ENCODE assay signal across 21 cellular contexts in genomic region chr6:54778731-54779130, GRCh38.
DNase-seq lines count a peak whose midpoint lies in the region; ATAC-seq and TF ChIP-seq lines count a peak whose summit lies in the region.
"Had no signal": no experiment of that assay in that cellular context is flagged by ENCODE, and none has a peak within 500 bp of the region (broad histone marks: within the 10 kb centered on the region; RNA-seq: fewer than 3 reads in every experiment).

No MANE protein-coding gene starts in this region.

- H3K23ac ChIP-seq in neuronal stem cell (ENCODE audit: low read depth, low read length, poor library complexity): no peak overlapping the region

- H3K4me2 ChIP-seq in neuronal stem cell (ENCODE audit: insufficient read depth, low read length, poor library complexity, severe bottlenecking) (no peak overlapping the region), PC-9 (no peak overlapping the region)
- H3K4me2 ChIP-seq: BLaER1 had no signal

- H2BK15ac ChIP-seq in neuronal stem cell (ENCODE audit: low read length): no peak overlapping the region

- H3K9me3 Mint-ChIP-seq in naive thymus-derived CD4-positive, alpha-beta T cell: peaks cover 0 to 14% (median 6%) of the 10 kb centered on the region in 11 donors
- H3K9me3 Mint-ChIP-seq: HFFc6 had no signal

- no peak overlapping the region for H3K18ac ChIP-seq in neuronal stem cell (ENCODE audit: low read length)

- no peak overlapping the region for H2BK12ac ChIP-seq in neuronal stem cell (ENCODE audit: low read length)

- H3F3A ChIP-seq in PC-9 (ENCODE audit: insufficient read depth, low read depth): no peaks in the 10 kb centered on the region

- no peak overlapping the region for H3K14ac ChIP-seq in neuronal stem cell (ENCODE audit: low read length)

- H4K20me1 ChIP-seq in PC-9 (ENCODE audit: insufficient read depth): no peaks in the 10 kb centered on the region
- H4K20me1 ChIP-seq: BLaER1 had no signal

- no peak overlapping the region for H2AK5ac ChIP-seq in neuronal stem cell (ENCODE audit: low read depth, low read length)

- no peaks in the 10 kb centered on the region for H3K9me3 ChIP-seq in neuronal stem cell (replicated peaks in 1 of 2; ENCODE audit: control insufficient read depth in 2 of 2, insufficient read depth in 1 of 2, low read depth in 1 of 2, low read length in 2 of 2)
- H3K9me3 ChIP-seq in naive thymus-derived CD4-positive, alpha-beta T cell (ENCODE audit: control insufficient read depth in 2 of 3, low read length in 3 of 3): no peaks in the 10 kb centered on the region
- H3K9me3 ChIP-seq in PC-9 (ENCODE audit: insufficient read depth, low read depth): no peaks in the 10 kb centered on the region
- H3K9me3 ChIP-seq: HAP-1 had no signal

- no peak overlapping the region for H3K4ac ChIP-seq in neuronal stem cell (ENCODE audit: low read length)

- H2BK120ac ChIP-seq in neuronal stem cell (ENCODE audit: low read depth, low read length): no peak overlapping the region

- H3K79me2 ChIP-seq in PC-9 (ENCODE audit: low read depth): no peaks in the 10 kb centered on the region

- CTCF ChIA-PET in naive thymus-derived CD4-positive, alpha-beta T cell (lab: Charles Lee): no interaction called here
- CTCF ChIA-PET in RWPE1 (lab: Yijun Ruan, JAX): no interaction called here
- CTCF ChIA-PET in PC-9 (lab: Charles Lee): no interaction called here

- H3K36me3 ChIP-seq in neuronal stem cell (replicated peaks in 1 of 2; ENCODE audit: control insufficient read depth in 2 of 2, insufficient read depth in 2 of 2, low read length in 2 of 2) (no peaks in the 10 kb centered on the region), PC-9 (ENCODE audit: low read depth) (no peaks in the 10 kb centered on the region)
- no peaks in the 10 kb centered on the region for H3K36me3 ChIP-seq in naive thymus-derived CD4-positive, alpha-beta T cell (ENCODE audit: control insufficient read depth in 2 of 3, insufficient read depth in 3 of 3, low read length in 3 of 3)
- H3K36me3 ChIP-seq: BLaER1, HAP-1 had no signal

- POLR2A ChIA-PET in naive thymus-derived CD4-positive, alpha-beta T cell (lab: Charles Lee): no interaction called here
- POLR2A ChIA-PET in RWPE1 (lab: Yijun Ruan, JAX; ENCODE audit: low non-redundant PET) (no interaction called here), PC-9 (lab: Charles Lee; ENCODE audit: unreplicated experiment) (no interaction called here)

- no peaks in the 10 kb centered on the region for H3K4me1 Mint-ChIP-seq in naive thymus-derived CD4-positive, alpha-beta T cell
- H3K4me1 Mint-ChIP-seq: B cell; CD4-positive, CD25-positive, alpha-beta regulatory T cell; CD8-positive, alpha-beta memory T cell had no signal

- no TSS peak for BruUV-seq in PC-9 (replicated peaks; lab: Mats Ljungman, UMichigan)

- no peak overlapping the region for H4K8ac ChIP-seq in neuronal stem cell (ENCODE audit: low read depth, low read length)

- H2BK5ac ChIP-seq in neuronal stem cell (ENCODE audit: low read length): no peak overlapping the region

- H2AFZ ChIP-seq in neuronal stem cell (ENCODE audit: low read length) (no peak overlapping the region), PC-9 (no peak overlapping the region)

- no peaks in the 10 kb centered on the region for H3K27me3 Mint-ChIP-seq in naive thymus-derived CD4-positive, alpha-beta T cell
- H3K27me3 Mint-ChIP-seq: B cell; CD4-positive, CD25-positive, alpha-beta regulatory T cell had no signal

- no peak overlapping the region for H3K27ac Mint-ChIP-seq in naive thymus-derived CD4-positive, alpha-beta T cell
- H3K27ac Mint-ChIP-seq: B cell; CD4-positive, CD25-positive, alpha-beta regulatory T cell; CD8-positive, alpha-beta memory T cell; HFFc6 had no signal

- H3K9ac ChIP-seq in neuronal stem cell (ENCODE audit: low read depth, low read length, poor library complexity): no peak overlapping the region
- H3K9ac ChIP-seq: BLaER1 had no signal

- H3K27me3 ChIP-seq in neuronal stem cell (ENCODE audit: control insufficient read depth in 3 of 3, insufficient read depth in 3 of 3, low read depth in 1 of 3, low read length in 3 of 3) (no peaks in the 10 kb centered on the region), PC-9 (ENCODE audit: insufficient read depth, low read depth) (no peaks in the 10 kb centered on the region)
- no peaks in the 10 kb centered on the region for H3K27me3 ChIP-seq in naive thymus-derived CD4-positive, alpha-beta T cell (ENCODE audit: control insufficient read depth in 2 of 2, insufficient read depth in 2 of 2, low read length in 2 of 2)
- H3K27me3 ChIP-seq: BLaER1 had no signal

- H3K4me3 ChIP-seq in neuronal stem cell (ENCODE audit: low read length in 2 of 2) (no peak overlapping the region), PC-9 (no peak overlapping the region)
- H3K4me3 ChIP-seq in naive thymus-derived CD4-positive, alpha-beta T cell (ENCODE audit: low read length): no peak overlapping the region
- H3K4me3 ChIP-seq: BLaER1, GM12878, HAP-1 had no signal

- DNase-seq in globus pallidus (ENCODE audit: low spot score) (peak; percentile 51), medulla oblongata (ENCODE audit: extremely low spot score) (peak; percentile 51), neuronal stem cell (ENCODE audit: low spot score) (peak; percentile 17), superior temporal gyrus (ENCODE audit: extremely low spot score) (peak; percentile 62), RWPE1 (ENCODE audit: low spot score) (no peak), PC-9 (no peak)
- DNase-seq in naive thymus-derived CD4-positive, alpha-beta T cell: no peak
- DNase-seq: CD4-positive, CD25-positive, alpha-beta regulatory T cell; CD8-positive, alpha-beta memory T cell; DMS 273 treated with DMSO at 0.1 percent for 48 hours; DMS79; EL; GDM1; GOT3; HFFc6 had no signal

- no peaks in the 10 kb centered on the region for H3K36me3 Mint-ChIP-seq in naive thymus-derived CD4-positive, alpha-beta T cell
- H3K36me3 Mint-ChIP-seq: CD4-positive, CD25-positive, alpha-beta regulatory T cell; CD8-positive, alpha-beta memory T cell had no signal

- H3K4me1 ChIP-seq in neuronal stem cell (ENCODE audit: control insufficient read depth in 2 of 2, insufficient read depth in 1 of 2, low read depth in 1 of 2, low read length in 2 of 2) (peaks cover 0 to 4% of the 10 kb centered on the region in 2 donors), PC-9 (replicated peaks; ENCODE audit: insufficient read depth) (no peaks in the 10 kb centered on the region)
- no peaks in the 10 kb centered on the region for H3K4me1 ChIP-seq in naive thymus-derived CD4-positive, alpha-beta T cell (ENCODE audit: control insufficient read depth in 2 of 2, insufficient read depth in 2 of 2, low read length in 2 of 2)
- H3K4me1 ChIP-seq: BLaER1 had no signal

- no peak for ATAC-seq in naive thymus-derived CD4-positive, alpha-beta T cell
- no peak for ATAC-seq in GM21360 (IDR thresholded peaks at IDR 0.05; ENCODE audit: unreplicated experiment)
- ATAC-seq: GM12878 had no signal

- intact Hi-C loops in naive thymus-derived CD4-positive, alpha-beta T cell (cut with micrococcal nuclease): no loop called here
- intact Hi-C loops in PC-9 (cut with micrococcal nuclease; ENCODE audit: unreplicated experiment): no loop called here

- TF ChIP-seq CTCF in RWPE1 (conservative IDR thresholded peaks at IDR 0.05; ENCODE audit: low read depth): no peak
- TF ChIP-seq CTCF in PC-9 (conservative IDR thresholded peaks at IDR 0.05): no peak

- no peak overlapping the region for H3K27ac ChIP-seq in neuronal stem cell (replicated peaks; ENCODE audit: low read length)
- H3K27ac ChIP-seq in naive thymus-derived CD4-positive, alpha-beta T cell (ENCODE audit: low read depth, low read length): no peak overlapping the region
- no peak overlapping the region for H3K27ac ChIP-seq in RWPE1
- no peak overlapping the region for H3K27ac ChIP-seq in PC-9
- H3K27ac ChIP-seq: BLaER1, C4-2B had no signal

- H3K4me3 Mint-ChIP-seq in naive thymus-derived CD4-positive, alpha-beta T cell: no peak overlapping the region
- H3K4me3 Mint-ChIP-seq: B cell; CD4-positive, CD25-positive, alpha-beta regulatory T cell; CD8-positive, alpha-beta memory T cell; HFFc6 had no signal

- no peaks in the 10 kb centered on the region for H3K79me1 ChIP-seq in neuronal stem cell (ENCODE audit: low read depth, low read length)

- H3K9me2 ChIP-seq in PC-9 (ENCODE audit: insufficient read depth): no peaks in the 10 kb centered on the region

- no peak overlapping the region for H4K91ac ChIP-seq in neuronal stem cell (ENCODE audit: low read depth, low read length, poor library complexity)

Comparison
In these comparisons a context has a peak if more than half of its experiments do, and no peak if none do; other contexts are left out.
1. DNase-seq: peak in globus pallidus (single experiment), medulla oblongata (single experiment), neuronal stem cell (single experiment) and superior temporal gyrus (single experiment); none in naive thymus-derived CD4-positive, alpha-beta T cell (0 of 9), RWPE1 (single experiment) and PC-9 (0 of 2).